21 cellular contexts compared by ENCODE assay signal in the genomic region with DNA sequence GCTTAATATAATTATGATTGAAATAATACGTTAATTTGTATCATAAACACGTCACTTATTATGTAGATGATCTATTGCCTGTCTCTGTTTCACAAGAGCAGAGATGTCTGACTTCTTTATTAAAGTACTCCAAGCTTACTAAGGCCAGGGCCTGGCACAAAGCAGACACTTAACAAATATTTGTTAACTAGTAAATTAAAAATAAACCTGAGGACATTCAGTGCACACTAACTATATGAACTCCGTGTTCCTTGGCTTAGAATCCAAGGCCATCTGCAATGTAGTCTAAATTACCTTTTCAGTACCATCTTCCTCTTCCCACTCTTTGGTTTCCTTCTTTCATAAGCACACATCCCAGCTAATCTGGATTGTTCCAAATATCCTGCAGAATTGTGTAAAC.
"Had no signal": no experiment of that assay in that cellular context is flagged by ENCODE, and none has a peak within 500 bp of the region (broad histone marks: within the 10 kb centered on the region; RNA-seq: fewer than 3 reads in every experiment).

No MANE protein-coding gene starts in this region.

- H3K4me3 ChIP-seq: K562, SJCRH30 had no signal

- H3K4me1 ChIP-seq: SJCRH30 had no signal

- H3K36me3 ChIP-seq: SJCRH30 had no signal

- H3K27ac ChIP-seq: HL-60, KMS-11, RWPE1, SJCRH30 had no signal

- H3K9me3 ChIP-seq: SJCRH30 had no signal

- ATAC-seq: K562, Panc1 had no signal

- DNase-seq: Kasumi-1, NCI-H1092, NCI-H1105 treated with DMSO at 0.1 percent for 48 hours, NCI-H1417 treated with DMSO at 0.1 percent for 48 hours, NCI-H1694 treated with DMSO at 0.1 percent for 48 hours, NCI-H1930, NCI-H2081, NCI-H2171, NCI-H226, NCI-H446, NCI-H510A, NCI-H524 treated with DMSO at 0.1 percent for 48 hours, NCI-H69, NCI-H774, SHP77 treated with DMSO at 0.1 percent for 48 hours, SJCRH30 had no signal

- H3K27me3 ChIP-seq: SJCRH30 had no signal
